Comparison of ENCODE assay signal across 21 cellular contexts in genomic region chr2:240288087-240288521, GRCh38.
"Had no signal": no experiment of that assay in that cellular context is flagged by ENCODE, and none has a peak within 500 bp of the region (broad histone marks: within the 10 kb centered on the region; RNA-seq: fewer than 3 reads in every experiment).

No MANE protein-coding gene starts in this region.

- H3K4me1 ChIP-seq: lower lobe of right lung, right lobe of liver, suprapubic skin, transverse colon, upper lobe of right lung, vagina had no signal

- H3K27ac Mint-ChIP-seq: effector memory CD8-positive, alpha-beta T cell; naive thymus-derived CD8-positive, alpha-beta T cell; progenitor cell of endocrine pancreas; stimulated activated naive B cell treated with anti-CD40 and anti-IgM and Interleukin-4, amounts not matched to agents 10 μg/mL and 1 μg/mL and 100 μg/mL, for 72 hours had no signal

- H3K36me3 Mint-ChIP-seq: naive thymus-derived CD8-positive, alpha-beta T cell; stimulated activated naive B cell treated with anti-CD40 and anti-IgM and Interleukin-4, amounts not matched to agents 10 μg/mL and 1 μg/mL and 100 μg/mL, for 72 hours had no signal

- H3K36me3 ChIP-seq: gastrocnemius medialis, left ventricle myocardium inferior, lower lobe of right lung, neutrophil, right lobe of liver, suprapubic skin, transverse colon, upper lobe of right lung, vagina had no signal

- H3K9me3 ChIP-seq: gastrocnemius medialis, left ventricle myocardium inferior, lower lobe of right lung, neutrophil, right lobe of liver, suprapubic skin, transverse colon, upper lobe of right lung, vagina had no signal

- H3K9me3 Mint-ChIP-seq: stimulated activated naive CD8-positive, alpha-beta T cell treated with anti-CD3 and anti-CD28 coated beads, Interleukin-15, amount 100 ng/mL, for 72 hours had no signal

- H3K4me1 Mint-ChIP-seq: naive thymus-derived CD8-positive, alpha-beta T cell; stimulated activated naive B cell treated with anti-CD40 and anti-IgM and Interleukin-4, amounts not matched to agents 10 μg/mL and 1 μg/mL and 100 μg/mL, for 72 hours; stimulated activated naive CD8-positive, alpha-beta T cell treated with anti-CD3 and anti-CD28 coated beads, Interleukin-15, amount 100 ng/mL, for 72 hours had no signal

- H3K27ac ChIP-seq: gastrocnemius medialis, left ventricle myocardium inferior, lower lobe of right lung, neutrophil, parathyroid adenoma, right lobe of liver, suprapubic skin, transverse colon, upper lobe of right lung, vagina had no signal

- H2AFZ ChIP-seq: parathyroid adenoma had no signal

- H3K27me3 ChIP-seq: gastrocnemius medialis, neutrophil, right lobe of liver, suprapubic skin, transverse colon, upper lobe of right lung, vagina had no signal

- H3K4me3 ChIP-seq: gastrocnemius medialis, left ventricle myocardium inferior, lower lobe of right lung, right lobe of liver, suprapubic skin, transverse colon, upper lobe of right lung, vagina had no signal

- H3K9ac ChIP-seq: parathyroid adenoma had no signal

- DNase-seq: cortex of kidney; effector memory CD8-positive, alpha-beta T cell; foreskin fibroblast; gastrocnemius medialis; left colon; left ventricle myocardium inferior; lower lobe of right lung; naive thymus-derived CD8-positive, alpha-beta T cell; right lobe of liver; small intestine; stimulated activated CD4-positive, alpha-beta T cell treated with anti-CD3 and anti-CD28 coated beads, Interleukin-15, amount 100 ng/mL, for 24 hours; stimulated activated CD4-positive, alpha-beta T cell treated with anti-CD3 and anti-CD28 coated beads, Interleukin-2, amount 100 ng/mL, for 48 hours; stimulated activated naive B cell treated with anti-CD40 and anti-IgM and Interleukin-4, amounts not matched to agents 10 μg/mL and 1 μg/mL and 100 μg/mL, for 72 hours; stimulated activated naive CD8-positive, alpha-beta T cell treated with anti-CD3 and anti-CD28 coated beads, Interleukin-15, amount 100 ng/mL, for 72 hours; transverse colon; upper lobe of right lung had no signal

- ATAC-seq: effector memory CD8-positive, alpha-beta T cell; gastrocnemius medialis; left colon; lower lobe of right lung; naive thymus-derived CD8-positive, alpha-beta T cell; stimulated activated naive CD8-positive, alpha-beta T cell treated with anti-CD3 and anti-CD28 coated beads, Interleukin-15, amount 100 ng/mL, for 72 hours; upper lobe of right lung had no signal

- H3K79me2 ChIP-seq: parathyroid adenoma had no signal

- H3K4me3 Mint-ChIP-seq: effector memory CD8-positive, alpha-beta T cell; naive thymus-derived CD8-positive, alpha-beta T cell; stimulated activated naive B cell treated with anti-CD40 and anti-IgM and Interleukin-4, amounts not matched to agents 10 μg/mL and 1 μg/mL and 100 μg/mL, for 72 hours; stimulated activated naive CD8-positive, alpha-beta T cell treated with anti-CD3 and anti-CD28 coated beads, Interleukin-15, amount 100 ng/mL, for 72 hours had no signal
